ENCODE assay signal across 8 cellular contexts in genomic region chr4:2961411-2962098, GRCh38. TPM values are rescaled to one million over a fixed set of nuclear protein-coding genes. Genes with fewer than 3 reads are reported as not detected.
DNase-seq lines count a peak whose midpoint lies in the region; ATAC-seq, FAIRE-seq and TF ChIP-seq lines count a peak whose summit lies in the region.

No MANE protein-coding gene starts in this region.

- H3K4me2 ChIP-seq in OCI-LY7 (ENCODE audit: low read length) (peak overlapping the region; percentile 78), osteoblast (ENCODE audit: insufficient read depth, low read length) (peak overlapping the region; percentile 95)

- no peak overlapping the region for H2AFZ ChIP-seq in OCI-LY7 (ENCODE audit: low read length)
- no peak overlapping the region for H2AFZ ChIP-seq in osteoblast (ENCODE audit: low read length)

- ATAC-seq in GM19328 (IDR thresholded peaks at IDR 0.05; ENCODE audit: unreplicated experiment), result no peak
- ATAC-seq in GM21381 (IDR thresholded peaks at IDR 0.05; ENCODE audit: unreplicated experiment), result no peak

- no peaks in the 10 kb centered on the region for H3K9me3 ChIP-seq in OCI-LY7 (ENCODE audit: low read length)
- no peaks in the 10 kb centered on the region for H3K9me3 ChIP-seq in colonic mucosa
- H3K9me3 ChIP-seq in osteoblast (ENCODE audit: low read depth, low read length), result no peaks in the 10 kb centered on the region

- 0 out of 2 replicates have a peak, but pooled peaks have one; percentile 56 for TF ChIP-seq POLR2A in GM12891 (IDR thresholded peaks at IDR 0.05; ENCODE audit: low read depth, low read length)

- H3K4me1 ChIP-seq in OCI-LY7 (ENCODE audit: insufficient read depth, low read length, poor library complexity, severe bottlenecking), result peaks cover 22% of the 10 kb centered on the region
- peaks cover 7% of the 10 kb centered on the region for H3K4me1 ChIP-seq in colonic mucosa
- H3K4me1 ChIP-seq in osteoblast (ENCODE audit: insufficient read depth, low read length), result peaks cover 38% of the 10 kb centered on the region

- intact Hi-C loops in OCI-LY7 (cut with micrococcal nuclease; ENCODE audit: unreplicated experiment), result loop anchor here (2.0 to 10.0 kb wide), 3 partner anchors 113 to 497 kb away; partner anchors contain the start of genes HTT, HTT-AS and RNF4
- intact Hi-C loops in colonic mucosa (cut with DNase I), result no loop called here

- CTCF ChIA-PET in OCI-LY7 (lab: Charles Lee; ENCODE audit: unreplicated experiment), result no interaction called here

- H3K27ac ChIP-seq in OCI-LY7 (ENCODE audit: low read depth, low read length, poor library complexity, severe bottlenecking) (peak overlapping the region; percentile 69), colonic mucosa (no peak overlapping the region), osteoblast (ENCODE audit: low read depth, low read length) (no peak overlapping the region)

- no TSS peak for BruUV-seq in OCI-LY7 (replicated peaks; lab: Mats Ljungman, UMichigan)

- DNase-seq in GM12891 (ENCODE audit: insufficient read length, low spot score), result no peak
- peak; percentile 62 for DNase-seq in OCI-LY7 (ENCODE audit: low spot score)
- DNase-seq in colonic mucosa, result peak; percentile 23
- no peak for DNase-seq in osteoblast (ENCODE audit: insufficient read length, low spot score, missing footprints)
- DNase-seq in pons (ENCODE audit: low spot score), result no peak
- no peak for DNase-seq in GM19240 (ENCODE audit: insufficient read length, low spot score)

- H4K20me1 ChIP-seq in OCI-LY7 (ENCODE audit: insufficient read depth, low read length) (peaks cover 8% of the 10 kb centered on the region), osteoblast (ENCODE audit: insufficient read depth, low read length) (peaks cover 29% of the 10 kb centered on the region)

- H3K27me3 ChIP-seq in colonic mucosa, result no peaks in the 10 kb centered on the region
- H3K27me3 ChIP-seq in osteoblast (ENCODE audit: insufficient read depth, low read length), result no peaks in the 10 kb centered on the region

- H3K4me3 ChIP-seq in OCI-LY7 (ENCODE audit: low read depth, low read length, poor library complexity, severe bottlenecking) (peak overlapping the region; percentile 83), colonic mucosa (no peak overlapping the region), osteoblast (ENCODE audit: insufficient read depth, low read length) (peak overlapping the region; percentile 96)

- peak overlapping the region in 1 of 2 donors; percentile 81 for H3K9ac ChIP-seq in colonic mucosa (ENCODE audit: low read depth in 2 of 2, low read length in 2 of 2)

- H3K79me2 ChIP-seq in OCI-LY7 (ENCODE audit: insufficient read depth, low read depth, low read length) (peaks cover 67% of the 10 kb centered on the region), osteoblast (ENCODE audit: insufficient read depth, low read length) (peaks cover 74% of the 10 kb centered on the region)

- H3K36me3 ChIP-seq in OCI-LY7 (ENCODE audit: insufficient read depth, low read length) (peaks cover 45% of the 10 kb centered on the region), colonic mucosa (no peaks in the 10 kb centered on the region), osteoblast (ENCODE audit: insufficient read depth, low read length) (peaks cover 12% of the 10 kb centered on the region)

- TF ChIP-seq CTCF in OCI-LY7 (conservative IDR thresholded peaks at IDR 0.05; ENCODE audit: low read length) (no peak), colonic mucosa (IDR thresholded peaks at IDR 0.05) (no peak), osteoblast (IDR thresholded peaks at IDR 0.05; ENCODE audit: extremely low read depth, low read depth, low read length) (no peak)

- H3K9me2 ChIP-seq in OCI-LY7 (ENCODE audit: insufficient read depth, low read length), result no peaks in the 10 kb centered on the region

- POLR2A ChIA-PET in OCI-LY7 (lab: Charles Lee), result interaction anchor here (0.6 to 1.5 kb wide), 6 partner anchors 17 to 197 kb away, joined by 3 to 6 read pairs (median 4); no protein-coding TSS in a partner anchor

- peak; percentile 35 for FAIRE-seq in GM12891 (lab: Jason Lieb, UNC)

TF ChIP-seq in GM12891, 5 proteins besides CTCF, POLR2A, EP300 and RAD21:
- TF ChIP-seq TAF1 (IDR thresholded peaks at IDR 0.05; ENCODE audit: low read depth, low read length), result no peak
- no peak for TF ChIP-seq PAX5 (IDR thresholded peaks at IDR 0.05; ENCODE audit: insufficient read depth, low read length, severe bottlenecking)
- TF ChIP-seq POLR2AphosphoS5 (IDR thresholded peaks at IDR 0.05; ENCODE audit: low read depth, low read length), result no peak
- no peak for TF ChIP-seq POU2F2 (IDR thresholded peaks at IDR 0.05; ENCODE audit: low read depth, low read length)
- no peak for TF ChIP-seq SPI1 (IDR thresholded peaks at IDR 0.05; ENCODE audit: low read depth, low read length)

RNA-seq across cellular contexts. Expression of gene NOP14, which starts 1.7 kb away (rescaled TPM):
- 41.1 TPM for polyA plus RNA-seq in GM12891 (2012; ENCODE audit: low read depth, missing spikeins)
- total RNA-seq in OCI-LY7 (2014; rRNA removed; shearing (Covaris generic)), result 31.7 and 35.9 TPM in 2 replicates
- total RNA-seq in OCI-LY7 (2022), result 56.7 and 66.2 TPM in 2 replicates
- total RNA-seq in colonic mucosa, result 10 to 100 TPM; 16.5 to 40.4 TPM
- 24.2 and 30.0 TPM in 2 replicates for total RNA-seq in osteoblast

RNA-seq across cellular contexts. Expression of gene GRK4, which starts 1.8 kb away (rescaled TPM):
- polyA plus RNA-seq in GM12891 (2012; ENCODE audit: low read depth, missing spikeins), result 1.5 TPM
- total RNA-seq in OCI-LY7 (2014; rRNA removed; shearing (Covaris generic)), result 5.3 and 6.5 TPM in 2 replicates
- total RNA-seq in OCI-LY7 (2022) (8.9 and 9.1 TPM in 2 replicates), colonic mucosa (1 to 10 TPM in 1 of 2 donors, under 1 TPM in 1; 0.77 to 1.7 TPM), osteoblast (7.4 and 7.6 TPM in 2 replicates)

Comparison
In these comparisons a context has a peak if more than half of its experiments do, and no peak if none do; other contexts are left out.
1. DNase-seq: peak in OCI-LY7 (single experiment) and colonic mucosa (single experiment); none in GM12891 (single experiment), osteoblast (single experiment), pons (single experiment) and GM19240 (single experiment).